Comparison of ENCODE assay signal across 9 cellular contexts in genomic region chr6:159929819-159930218, GRCh38. TPM values are rescaled to one million over a fixed set of nuclear protein-coding genes. Genes with fewer than 3 reads are reported as not detected.
DNase-seq lines count a peak whose midpoint lies in the region; ATAC-seq, FAIRE-seq and TF ChIP-seq lines count a peak whose summit lies in the region.
"Had no signal": no experiment of that assay in that cellular context is flagged by ENCODE, and none has a peak within 500 bp of the region (broad histone marks: within the 10 kb centered on the region; RNA-seq: fewer than 3 reads in every experiment).

No MANE protein-coding gene starts in this region.

- H3K36me3 ChIP-seq in HepG2 (replicated peaks in 1 of 2; ENCODE audit: control insufficient read depth in 1 of 2, insufficient read depth in 2 of 2, low read length in 2 of 2): no peaks in the 10 kb centered on the region
- no peaks in the 10 kb centered on the region for H3K36me3 ChIP-seq in trophoblast cell (ENCODE audit: control insufficient read depth in 1 of 2, insufficient read depth in 2 of 2, low read length in 2 of 2)
- H3K36me3 ChIP-seq: thoracic aorta had no signal

- H3K4me1 Mint-ChIP-seq in activated CD4-positive, alpha-beta memory T cell treated with anti-CD3 and anti-CD28 coated beads for 36 hours (ENCODE audit: low read depth): peaks cover 37% of the 10 kb centered on the region

- H4K20me1 ChIP-seq in HepG2 (ENCODE audit: insufficient read depth, low read length): no peaks in the 10 kb centered on the region

- H3K79me2 ChIP-seq in HepG2 (ENCODE audit: insufficient read depth, low read length) (no peaks in the 10 kb centered on the region), trophoblast cell (ENCODE audit: control insufficient read depth, insufficient read depth, low read length, poor library complexity) (no peaks in the 10 kb centered on the region)

- H3K27me3 Mint-ChIP-seq in activated CD4-positive, alpha-beta memory T cell treated with anti-CD3 and anti-CD28 coated beads for 36 hours: peaks cover 2% of the 10 kb centered on the region

- no peak overlapping the region for H2BK120ac ChIP-seq in trophoblast cell (ENCODE audit: insufficient read depth, low read length, poor library complexity)

- intact Hi-C loops in activated CD4-positive, alpha-beta memory T cell treated with anti-CD3 and anti-CD28 coated beads for 36 hours (cut with micrococcal nuclease): no loop called here
- intact Hi-C loops in HepG2 (cut with micrococcal nuclease; ENCODE audit: unreplicated experiment): no loop called here

- H2AK5ac ChIP-seq in trophoblast cell (ENCODE audit: low read length): no peak overlapping the region

- FAIRE-seq in HepG2 (lab: Jason Lieb, UNC): no peak

- no peaks in the 10 kb centered on the region for H3K36me3 Mint-ChIP-seq in activated naive CD4-positive, alpha-beta T cell treated with anti-CD3 and anti-CD28 coated beads, Interleukin-2, amount 50 U/mL, for 72 hours
- H3K36me3 Mint-ChIP-seq in activated CD4-positive, alpha-beta memory T cell treated with anti-CD3 and anti-CD28 coated beads for 36 hours: no peaks in the 10 kb centered on the region

- 14% methylated on average over 8 of the region's 8 CpGs for WGBS in HepG2 (ENCODE audit: low lambda C conversion rate)
- no CpG with 5 or more reads among the region's 8 CpGs for WGBS in trophoblast cell (ENCODE audit: extremely low coverage, insufficient coverage, insufficient read length)

- H3K79me1 ChIP-seq in trophoblast cell (ENCODE audit: low read length): no peaks in the 10 kb centered on the region

- no peak overlapping the region for H4K8ac ChIP-seq in trophoblast cell (ENCODE audit: low read depth, low read length)

- TF ChIP-seq EP300 in HepG2 (IDR thresholded peaks at IDR 0.05; ENCODE audit: low read depth in 2 of 2, low read length in 2 of 2): no peak
- TF ChIP-seq EP300 in HepG2 (CRISPR knock-in tag; IDR thresholded peaks at IDR 0.05; ENCODE audit: borderline replicate concordance): no peak

- H3K4me3 ChIP-seq in HepG2 (replicated peaks in 1 of 3; ENCODE audit: insufficient read depth in 1 of 3, low read depth in 2 of 3, low read length in 3 of 3): no peak overlapping the region
- H3K4me3 ChIP-seq in trophoblast cell (ENCODE audit: low read depth, low read length): no peak overlapping the region
- H3K4me3 ChIP-seq: thoracic aorta had no signal

- H2AFZ ChIP-seq in HepG2 (ENCODE audit: low read length): peak overlapping the region; percentile 58
- no peak overlapping the region for H2AFZ ChIP-seq in trophoblast cell (ENCODE audit: insufficient read depth, low read length, poor library complexity)

- TF ChIP-seq POLR2A in HepG2 (IDR thresholded peaks at IDR 0.05; ENCODE audit: insufficient read depth in 1 of 2, low read depth in 2 of 2, low read length in 2 of 2): no peak

- CTCF ChIA-PET in activated CD4-positive, alpha-beta memory T cell treated with anti-CD3 and anti-CD28 coated beads for 36 hours (lab: Charles Lee): interaction anchor here (1.0 to 1.5 kb wide), 4 partner anchors 44 to 250 kb away, joined by 3 to 4 read pairs (median 4); partner anchors contain the start of gene WTAP
- CTCF ChIA-PET in HepG2 (lab: Yijun Ruan, JAX; ENCODE audit: low intra/inter-chr PET ratio, low total read pairs): no interaction called here

- no peak overlapping the region for H4K12ac ChIP-seq in trophoblast cell (ENCODE audit: low read depth, low read length)

- in situ Hi-C loops in HepG2 (cut with HindIII; ENCODE audit: extremely low pct_ligation_motif_present, low pct_unique_long_range_greater_than_20kb): no loop called here

- no peak overlapping the region for H3K18ac ChIP-seq in trophoblast cell (ENCODE audit: low read length)

- H3K23ac ChIP-seq in trophoblast cell (ENCODE audit: low read length): no peak overlapping the region

- no TSS peak for BruUV-seq in HepG2 (replicated peaks; lab: Mats Ljungman, UMichigan)

- no peak for TF ChIP-seq RAD21 in HepG2 (CRISPR knock-in tag; IDR thresholded peaks at IDR 0.05)

- DNase-seq in activated naive CD4-positive, alpha-beta T cell treated with anti-CD3 and anti-CD28 coated beads, Interleukin-2, amount 50 U/mL, for 16 hours: peak; percentile 15
- DNase-seq in activated naive CD4-positive, alpha-beta T cell treated with anti-CD3 and anti-CD28 coated beads, Interleukin-2, amount 50 U/mL, for 72 hours (ENCODE audit: low spot score in 2 of 2): no peak
- DNase-seq in activated CD4-positive, alpha-beta memory T cell treated with anti-CD3 and anti-CD28 coated beads for 36 hours: peak; percentile 78
- DNase-seq in HepG2 (ENCODE audit: low spot score): no peak
- DNase-seq in foreskin keratinocyte: no peak
- no peak for DNase-seq in SW 1271 (lab: John Stamatoyannopoulos, UW)
- no peak for DNase-seq in trophoblast cell

- no peak overlapping the region for H2BK5ac ChIP-seq in trophoblast cell (ENCODE audit: low read depth, low read length, poor library complexity)

- no peak overlapping the region for H4K91ac ChIP-seq in trophoblast cell (ENCODE audit: low read depth, low read length)

- no peak overlapping the region for H3K27ac ChIP-seq in HepG2 (ENCODE audit: extremely low read length, insufficient read depth, low read length)
- H3K27ac ChIP-seq in foreskin keratinocyte: no peak overlapping the region
- no peak overlapping the region for H3K27ac ChIP-seq in trophoblast cell (ENCODE audit: low read depth, low read length)
- H3K27ac ChIP-seq: thoracic aorta had no signal

- H3K9ac ChIP-seq in HepG2 (ENCODE audit: insufficient read depth, low read depth, low read length): no peak overlapping the region
- no peak overlapping the region for H3K9ac ChIP-seq in trophoblast cell (ENCODE audit: low read length)

- no peak overlapping the region for H3K14ac ChIP-seq in trophoblast cell (ENCODE audit: low read length)

- H3K27me3 ChIP-seq in HepG2 (ENCODE audit: control insufficient read depth in 1 of 2, insufficient read depth in 2 of 2, low read length in 2 of 2): peaks cover 0 to 9% of the 10 kb centered on the region in 2 experiments; a peak in 2 of 5 replicates
- H3K27me3 ChIP-seq in foreskin keratinocyte: peaks cover 1% of the 10 kb centered on the region
- no peaks in the 10 kb centered on the region for H3K27me3 ChIP-seq in trophoblast cell (ENCODE audit: insufficient read depth, low read length)

- H3K9me3 ChIP-seq in HepG2 (ENCODE audit: low read length) (no peaks in the 10 kb centered on the region), trophoblast cell (ENCODE audit: insufficient read depth, low read depth, low read length) (no peaks in the 10 kb centered on the region)
- H3K9me3 ChIP-seq: thoracic aorta had no signal

- H3K4me3 Mint-ChIP-seq in activated CD4-positive, alpha-beta memory T cell treated with anti-CD3 and anti-CD28 coated beads for 36 hours: peak overlapping the region; percentile 18

- no peak overlapping the region for H2BK12ac ChIP-seq in trophoblast cell (ENCODE audit: low read length)

- H3K4me2 ChIP-seq in HepG2 (ENCODE audit: low read depth, low read length) (peak overlapping the region; percentile 45; the same call in 1 of the 2 replicates), trophoblast cell (ENCODE audit: low read length) (no peak overlapping the region)

- POLR2A ChIA-PET in activated CD4-positive, alpha-beta memory T cell treated with anti-CD3 and anti-CD28 coated beads for 36 hours (lab: Charles Lee): interaction anchor here (0.6 to 2.9 kb wide), 9 partner anchors 21 to 534 kb away, joined by 3 to 8 read pairs (median 3); partner anchors contain the start of gene WTAP
- POLR2A ChIA-PET in HepG2 (lab: Yijun Ruan, JAX): interaction anchor here (1.0 kb wide), 1 partner anchor 140 kb away, joined by 3 read pairs; the partner anchor contains the start of gene TCP1

- no peak for ATAC-seq in activated naive CD4-positive, alpha-beta T cell treated with anti-CD3 and anti-CD28 coated beads, Interleukin-2, amount 50 U/mL, for 72 hours
- ATAC-seq in HG03558 (IDR thresholded peaks at IDR 0.05; ENCODE audit: extremely low read depth, unreplicated experiment) (peak; percentile 19), HepG2 (no peak; the same call in 2 of the 3 replicates), foreskin keratinocyte (no peak)

- no peaks in the 10 kb centered on the region for H3K9me3 Mint-ChIP-seq in activated naive CD4-positive, alpha-beta T cell treated with anti-CD3 and anti-CD28 coated beads, Interleukin-2, amount 50 U/mL, for 72 hours
- H3K9me3 Mint-ChIP-seq in activated CD4-positive, alpha-beta memory T cell treated with anti-CD3 and anti-CD28 coated beads for 36 hours: no peaks in the 10 kb centered on the region

- H3K4ac ChIP-seq in trophoblast cell (ENCODE audit: low read depth, low read length): no peak overlapping the region

- no peak overlapping the region for H3K27ac Mint-ChIP-seq in activated naive CD4-positive, alpha-beta T cell treated with anti-CD3 and anti-CD28 coated beads, Interleukin-2, amount 50 U/mL, for 72 hours
- H3K27ac Mint-ChIP-seq in activated CD4-positive, alpha-beta memory T cell treated with anti-CD3 and anti-CD28 coated beads for 36 hours: peak overlapping the region; percentile 92

- H3K4me1 ChIP-seq in HepG2 (ENCODE audit: insufficient read depth, low read length) (peaks cover 5% of the 10 kb centered on the region; the same call in 1 of the 2 replicates), foreskin keratinocyte (no peaks in the 10 kb centered on the region), trophoblast cell (ENCODE audit: control insufficient read depth in 1 of 2, insufficient read depth in 2 of 2, low read length in 2 of 2) (no peaks in the 10 kb centered on the region)

- TF ChIP-seq CTCF in HepG2 (CRISPR knock-in tag; IDR thresholded peaks at IDR 0.05): no peak
- no peak for TF ChIP-seq CTCF in foreskin keratinocyte (conservative IDR thresholded peaks at IDR 0.05)

RNA-seq across cellular contexts. Expression of gene MAS1, which starts 39.0 kb away (rescaled TPM):
- total RNA-seq in activated naive CD4-positive, alpha-beta T cell treated with anti-CD3 and anti-CD28 coated beads, Interleukin-2, amount 50 U/mL, for 72 hours: under 1 TPM in 1 of 2 donors, not detected in 1; 0.02 TPM
- total RNA-seq in activated CD4-positive, alpha-beta memory T cell treated with anti-CD3 and anti-CD28 coated beads for 36 hours: not detected
- not detected in 2 replicates for total RNA-seq in HepG2 (2016; rRNA removed; fragmentation: Illumina TruSeq; extraction: Trizol)
- total RNA-seq in HepG2 (2016; cell fraction: cytosol; rRNA removed; fragmentation: Illumina TruSeq; extraction: Trizol; ENCODE audit: low read depth): not detected in 2 replicates
- not detected in 2 replicates for total RNA-seq in HepG2 (2016; cell fraction: insoluble cytoplasmic fraction; rRNA removed; fragmentation: Illumina TruSeq; extraction: Trizol)
- total RNA-seq in HepG2 (2016; cell fraction: membrane; rRNA removed; fragmentation: Illumina TruSeq; extraction: Trizol): not detected in 2 replicates
- total RNA-seq in HepG2 (2016; cell fraction: nucleus; rRNA removed; fragmentation: Illumina TruSeq; extraction: Trizol): not detected in 2 replicates
- not detected in 2 replicates for polyA plus RNA-seq in HepG2 (2011; rRNA removed)
- polyA plus RNA-seq in HepG2 (2011; cell fraction: cytosol; rRNA removed): not detected in 2 replicates
- polyA plus RNA-seq in HepG2 (2011; cell fraction: nucleus; rRNA removed): not detected in 2 replicates
- polyA plus RNA-seq in HepG2 (2012): not detected in 2 replicates
- not detected in 2 replicates for polyA plus RNA-seq in HepG2 (2016; cell fraction: cytosol; fragmentation: Illumina TruSeq; extraction: Trizol; ENCODE audit: low read depth)
- not detected in 2 replicates for polyA plus RNA-seq in HepG2 (2016; cell fraction: insoluble cytoplasmic fraction; fragmentation: Illumina TruSeq; extraction: Trizol; ENCODE audit: low read depth)
- polyA plus RNA-seq in HepG2 (2016; cell fraction: membrane; fragmentation: Illumina TruSeq; extraction: Trizol; ENCODE audit: low read depth): not detected in 2 replicates
- not detected in 2 replicates for polyA plus RNA-seq in HepG2 (2016; cell fraction: nucleus; fragmentation: Illumina TruSeq; extraction: Trizol; ENCODE audit: insufficient read depth, low read depth)
- not detected in 2 replicates for polyA minus RNA-seq in HepG2 (2011; rRNA and poly(A)+ RNA removed; ENCODE audit: low replicate concordance)
- not detected in 2 replicates for polyA minus RNA-seq in HepG2 (2011; cell fraction: cytosol; rRNA and poly(A)+ RNA removed)
- polyA minus RNA-seq in HepG2 (2011; cell fraction: nucleus; rRNA and poly(A)+ RNA removed): not detected in 2 replicates
- total RNA-seq in foreskin keratinocyte: not detected in 2 replicates
- polyA plus RNA-seq in foreskin keratinocyte: not detected in 2 replicates
- polyA plus RNA-seq in trophoblast cell (2013): not detected in 2 replicates

RNA-seq across cellular contexts. Expression of gene IGF2R, which starts 39.1 kb away (rescaled TPM):
- 100 to 1,000 TPM in 1 of 2 donors, 10 to 100 TPM in 1; 73.8 to 105 TPM for total RNA-seq in activated naive CD4-positive, alpha-beta T cell treated with anti-CD3 and anti-CD28 coated beads, Interleukin-2, amount 50 U/mL, for 72 hours
- 10 to 100 TPM; 73.5 to 75.5 TPM for total RNA-seq in activated CD4-positive, alpha-beta memory T cell treated with anti-CD3 and anti-CD28 coated beads for 36 hours
- total RNA-seq in HepG2 (2016; rRNA removed; fragmentation: Illumina TruSeq; extraction: Trizol) (44.8 and 70.0 TPM in 2 replicates), foreskin keratinocyte (65.6 and 66.5 TPM in 2 replicates)
- 11.8 and 13.5 TPM in 2 replicates for total RNA-seq in HepG2 (2016; cell fraction: cytosol; rRNA removed; fragmentation: Illumina TruSeq; extraction: Trizol; ENCODE audit: low read depth)
- total RNA-seq in HepG2 (2016; cell fraction: insoluble cytoplasmic fraction; rRNA removed; fragmentation: Illumina TruSeq; extraction: Trizol): 36.8 and 73.6 TPM in 2 replicates
- 11.5 and 15.2 TPM in 2 replicates for total RNA-seq in HepG2 (2016; cell fraction: membrane; rRNA removed; fragmentation: Illumina TruSeq; extraction: Trizol)
- 129 and 155 TPM in 2 replicates for total RNA-seq in HepG2 (2016; cell fraction: nucleus; rRNA removed; fragmentation: Illumina TruSeq; extraction: Trizol)
- polyA plus RNA-seq in HepG2 (2011; rRNA removed) (38.3 and 54.8 TPM in 2 replicates), foreskin keratinocyte (15.9 and 21.2 TPM in 2 replicates)
- polyA plus RNA-seq in HepG2 (2011; cell fraction: cytosol; rRNA removed): 32.3 and 42.3 TPM in 2 replicates
- polyA plus RNA-seq in HepG2 (2011; cell fraction: nucleus; rRNA removed): 77.8 and 83.2 TPM in 2 replicates
- 98.1 and 112 TPM in 2 replicates for polyA plus RNA-seq in HepG2 (2012)
- polyA plus RNA-seq in HepG2 (2016; cell fraction: cytosol; fragmentation: Illumina TruSeq; extraction: Trizol; ENCODE audit: low read depth): 1.3 and 1.8 TPM in 2 replicates
- polyA plus RNA-seq in HepG2 (2016; cell fraction: insoluble cytoplasmic fraction; fragmentation: Illumina TruSeq; extraction: Trizol; ENCODE audit: low read depth): 22.6 and 26.7 TPM in 2 replicates
- polyA plus RNA-seq in HepG2 (2016; cell fraction: membrane; fragmentation: Illumina TruSeq; extraction: Trizol; ENCODE audit: low read depth): 1.8 and 3.1 TPM in 2 replicates
- polyA plus RNA-seq in HepG2 (2016; cell fraction: nucleus; fragmentation: Illumina TruSeq; extraction: Trizol; ENCODE audit: insufficient read depth, low read depth): 85.6 and 90.1 TPM in 2 replicates
- polyA minus RNA-seq in HepG2 (2011; rRNA and poly(A)+ RNA removed; ENCODE audit: low replicate concordance): 33.0 and 141 TPM in 2 replicates
- polyA minus RNA-seq in HepG2 (2011; cell fraction: cytosol; rRNA and poly(A)+ RNA removed): 119 and 184 TPM in 2 replicates
- polyA minus RNA-seq in HepG2 (2011; cell fraction: nucleus; rRNA and poly(A)+ RNA removed): 265 and 283 TPM in 2 replicates
- 42.7 and 44.7 TPM in 2 replicates for polyA plus RNA-seq in trophoblast cell (2013)

Comparison
In these comparisons a context has a peak if more than half of its experiments do, and no peak if none do; other contexts are left out.
1. DNase-seq: peak in activated naive CD4-positive, alpha-beta T cell treated with anti-CD3 and anti-CD28 coated beads, Interleukin-2, amount 50 U/mL, for 16 hours (single experiment) and activated CD4-positive, alpha-beta memory T cell treated with anti-CD3 and anti-CD28 coated beads for 36 hours (single experiment); none in activated naive CD4-positive, alpha-beta T cell treated with anti-CD3 and anti-CD28 coated beads, Interleukin-2, amount 50 U/mL, for 72 hours (0 of 2), HepG2 (single experiment), foreskin keratinocyte (0 of 2), SW 1271 (0 of 2) and trophoblast cell (0 of 2).